ENCODE assay signal across 10 cellular contexts in the genomic region with DNA sequence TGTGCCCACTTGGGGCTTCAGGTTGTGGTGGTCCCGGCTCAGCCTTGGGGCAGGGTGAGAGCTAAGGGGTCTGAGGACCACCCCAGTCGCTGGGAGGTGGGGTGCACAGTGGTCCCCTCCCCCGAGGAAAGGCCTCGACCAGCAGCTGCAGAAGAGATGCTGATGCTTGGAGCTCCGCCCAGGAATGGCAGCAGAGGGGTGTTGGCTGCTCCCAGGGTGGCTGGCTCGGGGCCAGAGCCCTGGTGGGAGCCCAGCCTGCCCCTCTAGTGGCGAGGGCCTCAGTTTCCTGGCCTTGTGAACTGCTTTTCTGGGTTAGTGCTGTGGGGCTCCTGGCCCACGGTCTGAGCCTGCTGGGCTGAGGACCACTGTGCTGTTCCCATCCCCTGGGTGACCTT. TPM values are rescaled to one million over a fixed set of nuclear protein-coding genes. Genes with fewer than 3 reads are reported as not detected.
DNase-seq lines count a peak whose midpoint lies in the region; ATAC-seq and TF ChIP-seq lines count a peak whose summit lies in the region.
"Had no signal": no experiment of that assay in that cellular context is flagged by ENCODE, and none has a peak within 500 bp of the region (broad histone marks: within the 10 kb centered on the region; RNA-seq: fewer than 3 reads in every experiment).

No MANE protein-coding gene starts in this region.

- H3K36me3 ChIP-seq in stomach smooth muscle (ENCODE audit: control insufficient read depth in 2 of 2, insufficient read depth in 2 of 2, low read length in 2 of 2) = no peaks in the 10 kb centered on the region

- H3K9me3 ChIP-seq in stomach smooth muscle (ENCODE audit: control insufficient read depth in 2 of 2, low read length in 2 of 2) = no peaks in the 10 kb centered on the region
- H3K9me3 ChIP-seq: body of pancreas had no signal

- peak overlapping the region in 1 of 2 donors; percentile 66 for H3K4me3 ChIP-seq in stomach smooth muscle (ENCODE audit: low read length in 2 of 2)

- H3K4me1 ChIP-seq in stomach smooth muscle (ENCODE audit: control insufficient read depth, insufficient read depth, low read length) = peaks cover 21% of the 10 kb centered on the region

- H3K27ac ChIP-seq in VCaP (peak overlapping the region; percentile 91), stomach smooth muscle (ENCODE audit: low read length) (peak overlapping the region; percentile 41)

- H3K9ac ChIP-seq in stomach smooth muscle (ENCODE audit: low read length in 2 of 2) = peak overlapping the region in 1 of 2 donors; percentile 71

- peaks cover 0 to 9% of the 10 kb centered on the region in 2 donors for H3K27me3 ChIP-seq in stomach smooth muscle (ENCODE audit: control insufficient read depth in 1 of 2, insufficient read depth in 2 of 2, low read length in 2 of 2)
- H3K27me3 ChIP-seq: body of pancreas had no signal

- no peak for ATAC-seq in omental fat pad (ENCODE audit: low FRiP score)

- TF ChIP-seq CTCF in VCaP (conservative IDR thresholded peaks at IDR 0.05) = no peak
- TF ChIP-seq CTCF in omental fat pad (IDR thresholded peaks at IDR 0.05) = no peak

- DNase-seq in NCI-H2081 (lab: John Stamatoyannopoulos, UW) (peak; percentile 12 to 63), NCI-H2081 treated with DMSO at 0.1 percent for 48 hours (lab: John Stamatoyannopoulos, UW) (no peak), islet precursor cell (peak; percentile 52), NK-92 (lab: John Stamatoyannopoulos, UW; ENCODE audit: unreplicated experiment) (no peak), HuH-7 (ENCODE audit: low spot score) (no peak), omental fat pad (ENCODE audit: low spot score) (no peak)
- DNase-seq: MV-4-11 had no signal

RNA-seq across cellular contexts. Expression of gene DIPK1B, which starts 1.2 kb away (rescaled TPM):
- 10 to 100 TPM in 1 of 4 donors, 1 to 10 TPM in 3; 4.4 to 12.8 (median 7.5) TPM for total RNA-seq in omental fat pad

RNA-seq across cellular contexts. Expression of gene AGPAT2, which starts 26.3 kb away (rescaled TPM):
- 100 to 1,000 TPM; 391 to 854 (median 473) TPM for total RNA-seq in omental fat pad

RNA-seq across cellular contexts. Expression of gene LCN10, which starts 29.2 kb away (rescaled TPM):
- 10 to 100 TPM in 1 of 4 donors, 1 to 10 TPM in 3; 3.5 to 10.2 (median 5.0) TPM for total RNA-seq in omental fat pad

RNA-seq across cellular contexts. Expression of gene LCN6, which starts 34.8 kb away (rescaled TPM):
- 10 to 100 TPM in 2 of 4 donors, 1 to 10 TPM in 2; 5.0 to 24.1 (median 9.0) TPM for total RNA-seq in omental fat pad
- total RNA-seq: body of pancreas had no signal

RNA-seq across cellular contexts. Expression of gene LCN8, which starts 44.5 kb away (rescaled TPM):
- total RNA-seq in omental fat pad = not detected
- total RNA-seq: body of pancreas had no signal

Comparison
In these comparisons a context has a peak if more than half of its experiments do, and no peak if none do; other contexts are left out.
1. DNase-seq: peak in NCI-H2081 (2 of 2) and islet precursor cell (single experiment); none in NCI-H2081 treated with DMSO at 0.1 percent for 48 hours (single experiment), NK-92 (single experiment), HuH-7 (single experiment) and omental fat pad (single experiment).